In genomic region chr13:95204231-95204765, GRCh38 we compare ENCODE assay signal across 17 cellular contexts.
A peak's percentile ranks its signal among the peaks of the same experiment; 100 is the strongest.
DNase-seq lines count a peak whose midpoint lies in the region.
"Had no signal": no experiment of that assay in that cellular context is flagged by ENCODE, and none has a peak within 500 bp of the region (broad histone marks: within the 10 kb centered on the region; RNA-seq: fewer than 3 reads in every experiment).

No MANE protein-coding gene starts in this region.

- DNase-seq in NOMO-1 (lab: John Stamatoyannopoulos, UW; ENCODE audit: unreplicated experiment in 2 of 2): peak; percentile 10 to 46
- DNase-seq in NOMO-1 treated with dmso at 0.1 percent for 144 hours (lab: John Stamatoyannopoulos, UW; ENCODE audit: unreplicated experiment): no peak
- peak; percentile 29 for DNase-seq in NCI-H82 treated with DMSO at 0.1 percent for 48 hours (lab: John Stamatoyannopoulos, UW; ENCODE audit: unreplicated experiment)
- DNase-seq in dermis blood vessel endothelial cell: peak; percentile 63
- DNase-seq in stimulated activated CD4-positive, alpha-beta T cell treated with anti-CD3 and anti-CD28 coated beads, Interleukin-2, amount 100 ng/mL, for 24 hours: no peak
- no peak for DNase-seq in epidermal melanocyte (ENCODE audit: insufficient read length, low spot score)
- no peak for DNase-seq in UCSD-AML1 (lab: John Stamatoyannopoulos, UW; ENCODE audit: unreplicated experiment)
- DNase-seq in T-helper 1 cell: no peak
- DNase-seq: BE2C; CD8-positive, alpha-beta T cell; HFFc6; IMR-90; Karpas-422; MG63; NCI-H1930; NCI-H526 treated with DMSO at 0.1 percent for 48 hours; Peyer's patch had no signal

Comparison
In these comparisons a context has a peak if more than half of its experiments do, and no peak if none do; other contexts are left out.
1. DNase-seq: peak in NOMO-1 (2 of 2), NCI-H82 treated with DMSO at 0.1 percent for 48 hours (single experiment) and dermis blood vessel endothelial cell (single experiment); none in NOMO-1 treated with dmso at 0.1 percent for 144 hours (single experiment), stimulated activated CD4-positive, alpha-beta T cell treated with anti-CD3 and anti-CD28 coated beads, Interleukin-2, amount 100 ng/mL, for 24 hours (0 of 2), epidermal melanocyte (single experiment), UCSD-AML1 (single experiment) and T-helper 1 cell (0 of 5).